14 cellular contexts compared by ENCODE assay signal in genomic region chr12:101001669-101002068, GRCh38.
DNase-seq lines count a peak whose midpoint lies in the region; ATAC-seq and TF ChIP-seq lines count a peak whose summit lies in the region.
"Had no signal": no experiment of that assay in that cellular context is flagged by ENCODE, and none has a peak within 500 bp of the region (broad histone marks: within the 10 kb centered on the region; RNA-seq: fewer than 3 reads in every experiment).

No MANE protein-coding gene starts in this region.

- TF ChIP-seq CTCF in transverse colon (IDR thresholded peaks at IDR 0.05) (no peak), uterus (IDR thresholded peaks at IDR 0.05) (no peak)

- H3K36me3 ChIP-seq in transverse colon (no peaks in the 10 kb centered on the region), uterus (no peaks in the 10 kb centered on the region)
- H3K36me3 ChIP-seq: ascending aorta, neural progenitor cell had no signal

- peak; percentile 89 for ATAC-seq in GM18502 (IDR thresholded peaks at IDR 0.05; ENCODE audit: poor library complexity, unreplicated experiment)
- ATAC-seq in GM21360 (IDR thresholded peaks at IDR 0.05; ENCODE audit: unreplicated experiment): peak; percentile 88
- peak; percentile 84 for ATAC-seq in HG02884 (IDR thresholded peaks at IDR 0.05; ENCODE audit: unreplicated experiment)
- ATAC-seq: WTC11 had no signal

- no peak for TF ChIP-seq EP300 in transverse colon (IDR thresholded peaks at IDR 0.05; ENCODE audit: low read depth)

- in situ Hi-C loops in transverse colon (cut with MboI; ENCODE audit: low pct_ligation_motif_present in 1 of 4, low pct_unique_long_range_greater_than_20kb in 1 of 4, low sequenced_read_pairs in 3 of 4): no loop called here

- no peak overlapping the region for H3K4me3 ChIP-seq in transverse colon
- H3K4me3 ChIP-seq in uterus: no peak overlapping the region
- H3K4me3 ChIP-seq: ascending aorta, neural progenitor cell, SK-N-MC had no signal

- H3K4me1 ChIP-seq in transverse colon (no peaks in the 10 kb centered on the region), uterus (no peaks in the 10 kb centered on the region)
- H3K4me1 ChIP-seq: ascending aorta, neural progenitor cell had no signal

- H3K27ac ChIP-seq in transverse colon: no peak overlapping the region
- H3K27ac ChIP-seq in uterus: no peak overlapping the region
- H3K27ac ChIP-seq: ascending aorta, neural progenitor cell, SK-N-MC had no signal

- H3K27me3 ChIP-seq in transverse colon (no peaks in the 10 kb centered on the region), uterus (no peaks in the 10 kb centered on the region)
- H3K27me3 ChIP-seq: ascending aorta, neural progenitor cell had no signal

- WGBS in transverse colon (ENCODE audit: low coverage in 1 of 2), 2 donors: 82 to 87% methylated on average over 4 to 5 of the region's 5 CpGs

- DNase-seq in MV-4-11 (lab: John Stamatoyannopoulos, UW) (peak; percentile 0), transverse colon (no peak), uterus (no peak), cortex of kidney (lab: John Stamatoyannopoulos, UW) (no peak), nucleus accumbens (lab: John Stamatoyannopoulos, UW) (no peak)
- DNase-seq: effector CD8-positive, alpha-beta T cell; NCI-H774 had no signal

- H3K9me3 ChIP-seq in transverse colon (no peaks in the 10 kb centered on the region), uterus (no peaks in the 10 kb centered on the region)
- H3K9me3 ChIP-seq: ascending aorta had no signal

- intact Hi-C loops in transverse colon (cut with DNase I; ENCODE audit: low total_unique reads) (no loop called here), uterus (cut with DNase I; ENCODE audit: low total_unique reads) (no loop called here)

- TF ChIP-seq POLR2A in transverse colon (IDR thresholded peaks at IDR 0.05) (no peak), uterus (IDR thresholded peaks at IDR 0.05) (no peak)
